In genomic region chr17:61393550-61393903, GRCh38 we compare ENCODE assay signal across 13 cellular contexts. TPM values are rescaled to one million over a fixed set of nuclear protein-coding genes. Genes with fewer than 3 reads are reported as not detected.
DNase-seq lines count a peak whose midpoint lies in the region; ATAC-seq and TF ChIP-seq lines count a peak whose summit lies in the region.
"Had no signal": no experiment of that assay in that cellular context is flagged by ENCODE, and none has a peak within 500 bp of the region (broad histone marks: within the 10 kb centered on the region; RNA-seq: fewer than 3 reads in every experiment).

No MANE protein-coding gene starts in this region.

- ATAC-seq in HG02852 (IDR thresholded peaks at IDR 0.05; ENCODE audit: unreplicated experiment): no peak

- H3K79me2 ChIP-seq in MM.1S (ENCODE audit: low read length): no peaks in the 10 kb centered on the region
- H3K79me2 ChIP-seq in smooth muscle cell (ENCODE audit: low read depth): peaks cover 20% of the 10 kb centered on the region

- no peaks in the 10 kb centered on the region for H4K20me1 ChIP-seq in MM.1S (ENCODE audit: insufficient read depth, low read length)
- peaks cover under 1% of the 10 kb centered on the region for H4K20me1 ChIP-seq in smooth muscle cell (ENCODE audit: low read depth)

- H3F3A ChIP-seq in MM.1S (ENCODE audit: insufficient read depth, low read length): peaks cover 8% of the 10 kb centered on the region; the same call in 1 of the 2 replicates
- H3F3A ChIP-seq in smooth muscle cell (ENCODE audit: low read depth): no peaks in the 10 kb centered on the region

- no peak overlapping the region for H3K4me3 ChIP-seq in MM.1S (ENCODE audit: low read length)
- H3K4me3 ChIP-seq in coronary artery: no peak overlapping the region
- no peak overlapping the region for H3K4me3 ChIP-seq in smooth muscle cell

- H3K9ac ChIP-seq in MM.1S (ENCODE audit: low read length) (no peak overlapping the region), smooth muscle cell (ENCODE audit: low read depth) (no peak overlapping the region)

- 68% methylated on average over 3 of the region's 3 CpGs for WGBS in smooth muscle cell (ENCODE audit: low lambda C conversion rate)

- H3K4me2 ChIP-seq in MM.1S (ENCODE audit: low read depth, low read length) (no peak overlapping the region), smooth muscle cell (peak overlapping the region; percentile 97)

- no peaks in the 10 kb centered on the region for H3K9me3 ChIP-seq in MM.1S (replicated peaks; ENCODE audit: insufficient read depth, low read length)
- no peaks in the 10 kb centered on the region for H3K9me3 ChIP-seq in smooth muscle cell (replicated peaks; ENCODE audit: low read depth)

- H3K27ac ChIP-seq in MM.1S (ENCODE audit: low read length) (no peak overlapping the region), coronary artery (peak overlapping the region; percentile 97), smooth muscle cell (ENCODE audit: low read depth) (no peak overlapping the region)

- no peak overlapping the region for H2AFZ ChIP-seq in MM.1S (ENCODE audit: low read length)
- no peak overlapping the region for H2AFZ ChIP-seq in smooth muscle cell (ENCODE audit: low read depth)

- DNase-seq in SIG-M5 treated with dmso at 0.1 percent for 504 hours (lab: John Stamatoyannopoulos, UW; ENCODE audit: unreplicated experiment) (peak; percentile 100), SIG-M5 (lab: John Stamatoyannopoulos, UW) (no peak), MM.1S (no peak), coronary artery (ENCODE audit: low spot score) (no peak), smooth muscle cell (lab: John Stamatoyannopoulos, UW; ENCODE audit: unreplicated experiment) (no peak)
- DNase-seq in activated naive CD4-positive, alpha-beta T cell treated with Interleukin-2 at 50 U/mL for 16 hours: no peak
- no peak for DNase-seq in stimulated activated naive CD4-positive, alpha-beta T cell treated with Interleukin-2 at 50 U/mL for 16 hours (lab: John Stamatoyannopoulos, UW)
- DNase-seq: cortex of kidney, HCEC 1CT had no signal

- TF ChIP-seq CTCF in MM.1S (IDR thresholded peaks at IDR 0.05; ENCODE audit: low read length) (peak; percentile 25), coronary artery (IDR thresholded peaks at IDR 0.05) (no peak), smooth muscle cell (IDR thresholded peaks at IDR 0.05; ENCODE audit: borderline replicate concordance, insufficient read depth, poor library complexity, severe bottlenecking) (peak; percentile 16)

- H3K36me3 ChIP-seq in MM.1S (replicated peaks; ENCODE audit: insufficient read depth, low read length): no peaks in the 10 kb centered on the region
- H3K36me3 ChIP-seq in smooth muscle cell (ENCODE audit: low read depth): no peaks in the 10 kb centered on the region

- H3K4me1 ChIP-seq in MM.1S (ENCODE audit: low read length): peaks cover 10% of the 10 kb centered on the region
- H3K4me1 ChIP-seq in smooth muscle cell (ENCODE audit: low read depth): peaks cover 23% of the 10 kb centered on the region

- H3K27me3 ChIP-seq in MM.1S (replicated peaks; ENCODE audit: insufficient read depth, low read length) (peaks cover 9% of the 10 kb centered on the region), smooth muscle cell (ENCODE audit: low read depth) (peaks cover 9% of the 10 kb centered on the region)

- H3K9me2 ChIP-seq in MM.1S (replicated peaks; ENCODE audit: insufficient read depth, low read length): no peaks in the 10 kb centered on the region

RNA-seq across cellular contexts. Expression of gene TBX2, which starts 6.1 kb away (rescaled TPM):
- 40.0 and 46.7 TPM in 2 replicates for total RNA-seq in smooth muscle cell
- 96.5 and 146 TPM in 2 replicates for polyA plus RNA-seq in smooth muscle cell
- polyA plus RNA-seq: CD14-positive monocyte had no signal

RNA-seq across cellular contexts. Expression of gene TBX4, which starts 58.7 kb away (rescaled TPM):
- 14.1 and 15.4 TPM in 2 replicates for total RNA-seq in smooth muscle cell
- 14.6 and 22.7 TPM in 2 replicates for polyA plus RNA-seq in smooth muscle cell
- total RNA-seq: HT1080, RPMI7951 had no signal
- polyA plus RNA-seq: CD14-positive monocyte had no signal

Comparison
In these comparisons a context has a peak if more than half of its experiments do, and no peak if none do; other contexts are left out.
1. H3K27ac ChIP-seq: peak in coronary artery (2 of 2); none in MM.1S (single experiment) and smooth muscle cell (single experiment).